ENCODE assay signal across 8 cellular contexts in genomic region chr7:64887756-64888508, GRCh38. TPM values are rescaled to one million over a fixed set of nuclear protein-coding genes. Genes with fewer than 3 reads are reported as not detected.
A peak's percentile ranks its signal among the peaks of the same experiment; 100 is the strongest.
DNase-seq lines count a peak whose midpoint lies in the region; ATAC-seq and TF ChIP-seq lines count a peak whose summit lies in the region.

No MANE protein-coding gene starts in this region.

- DNase-seq in breast epithelium (ENCODE audit: low spot score in 2 of 2) (peak in 1 of 2 donors; percentile 12), mammary epithelial cell (no peak), neural progenitor cell (ENCODE audit: low spot score) (peak; percentile 46), vagina (ENCODE audit: extremely low spot score in 2 of 2) (peak; percentile 77 to 92), SJCRH30 (no peak)
- DNase-seq in activated CD8-positive, alpha-beta memory T cell treated with anti-CD3 and anti-CD28 coated beads, Interleukin-2, amount 50 U/mL, for 1 hour (ENCODE audit: extremely low read depth), result peak; percentile 19

- H3K27me3 Mint-ChIP-seq in neural progenitor cell (ENCODE audit: insufficient read depth, low read depth), result peaks cover 46% of the 10 kb centered on the region

- dilution Hi-C loops in mammary epithelial cell (cut with HindIII; ENCODE audit: low sequenced_read_pairs), result no loop called here

- intact Hi-C loops in breast epithelium (cut with DNase I; ENCODE audit: low total_unique reads), result no loop called here
- intact Hi-C loops in mammary epithelial cell (cut with micrococcal nuclease), result no loop called here
- intact Hi-C loops in vagina (cut with DNase I), result no loop called here

- H3F3A ChIP-seq in neural progenitor cell (ENCODE audit: low read depth), result no peaks in the 10 kb centered on the region

- peaks cover 10% of the 10 kb centered on the region for H3K4me1 Mint-ChIP-seq in neural progenitor cell

- TF ChIP-seq CTCF in breast epithelium (IDR thresholded peaks at IDR 0.05), result peak in 1 of 3 donors; percentile 12
- no peak for TF ChIP-seq CTCF in mammary epithelial cell (conservative IDR thresholded peaks at IDR 0.05 in 1 of 2, IDR thresholded peaks at IDR 0.05 in 1 of 2; ENCODE audit: extremely low read depth in 1 of 2, insufficient read depth in 1 of 2, low read depth in 1 of 2, low read length in 2 of 2)
- TF ChIP-seq CTCF in gastroesophageal sphincter (IDR thresholded peaks at IDR 0.05), result peak in 2 of 4 experiments; percentile 26 to 55
- peak; percentile 49 for TF ChIP-seq CTCF in neural progenitor cell (IDR thresholded peaks at IDR 0.05)
- peak in 1 of 3 experiments; percentile 11 for TF ChIP-seq CTCF in vagina (IDR thresholded peaks at IDR 0.05)

- H3K27ac Mint-ChIP-seq in neural progenitor cell, result no peak overlapping the region

- BruUV-seq in mammary epithelial cell (replicated peaks; lab: Mats Ljungman, UMichigan), result no TSS peak

- TF ChIP-seq POLR2A in breast epithelium (IDR thresholded peaks at IDR 0.05) (no peak), gastroesophageal sphincter (IDR thresholded peaks at IDR 0.05) (no peak), vagina (IDR thresholded peaks at IDR 0.05) (no peak)

- H4K20me1 ChIP-seq in mammary epithelial cell (ENCODE audit: insufficient read depth, low read length), result no peaks in the 10 kb centered on the region
- no peaks in the 10 kb centered on the region for H4K20me1 ChIP-seq in neural progenitor cell (ENCODE audit: low read depth)

- H2AFZ ChIP-seq in mammary epithelial cell (ENCODE audit: low read depth, low read length) (no peak overlapping the region), neural progenitor cell (replicated peaks) (no peak overlapping the region)

- CTCF ChIA-PET in mammary epithelial cell (lab: Charles Lee; ENCODE audit: low non-redundant PET), result no interaction called here

- in situ Hi-C loops in mammary epithelial cell (cut with MboI; ENCODE audit: low sequenced_read_pairs in 2 of 2), result no loop called here

- H3K9ac ChIP-seq in mammary epithelial cell (ENCODE audit: insufficient read depth, low read length), result no peak overlapping the region
- H3K9ac ChIP-seq in neural progenitor cell, result no peak overlapping the region

- no peak for TF ChIP-seq EP300 in gastroesophageal sphincter (IDR thresholded peaks at IDR 0.05)

- H3K4me1 ChIP-seq in breast epithelium (no peaks in the 10 kb centered on the region), mammary epithelial cell (ENCODE audit: insufficient read depth, low read length) (no peaks in the 10 kb centered on the region), gastroesophageal sphincter (peaks cover 0 to 53% (median 21%) of the 10 kb centered on the region in 3 donors), neural progenitor cell (no peaks in the 10 kb centered on the region), vagina (peaks cover 67% of the 10 kb centered on the region), SJCRH30 (no peaks in the 10 kb centered on the region)

- H3K9me3 ChIP-seq in breast epithelium (no peaks in the 10 kb centered on the region), mammary epithelial cell (replicated peaks; ENCODE audit: insufficient read depth, low read length) (peaks cover 4% of the 10 kb centered on the region), gastroesophageal sphincter (no peaks in the 10 kb centered on the region), neural progenitor cell (ENCODE audit: low read depth) (no peaks in the 10 kb centered on the region), vagina (no peaks in the 10 kb centered on the region), SJCRH30 (replicated peaks) (no peaks in the 10 kb centered on the region; the same call in 1 of the 2 replicates)

- no peaks in the 10 kb centered on the region for H3K36me3 ChIP-seq in breast epithelium
- H3K36me3 ChIP-seq in mammary epithelial cell (ENCODE audit: insufficient read depth, low read length), result no peaks in the 10 kb centered on the region
- H3K36me3 ChIP-seq in gastroesophageal sphincter, result no peaks in the 10 kb centered on the region
- no peaks in the 10 kb centered on the region for H3K36me3 ChIP-seq in neural progenitor cell
- no peaks in the 10 kb centered on the region for H3K36me3 ChIP-seq in vagina
- no peaks in the 10 kb centered on the region for H3K36me3 ChIP-seq in SJCRH30

- no peak overlapping the region for H3K4me2 ChIP-seq in mammary epithelial cell (ENCODE audit: insufficient read depth, low read depth, low read length)
- H3K4me2 ChIP-seq in neural progenitor cell, result peak overlapping the region; percentile 64

- H3K9me3 Mint-ChIP-seq in neural progenitor cell, result peaks cover 36% of the 10 kb centered on the region

- H3K36me3 Mint-ChIP-seq in neural progenitor cell, result peaks cover 2% of the 10 kb centered on the region

- WGBS in mammary epithelial cell (ENCODE audit: low coverage, missing lambda C conversion rate), result 77% methylated on average over 10 of the region's 13 CpGs
- WGBS in gastroesophageal sphincter (ENCODE audit: low coverage in 1 of 2), 2 donors, result 22 to 63% methylated on average over 1 to 4 of the region's 13 CpGs

- H3K4me3 ChIP-seq in breast epithelium, result peak overlapping the region; percentile 44 to 72 (median 52)
- H3K4me3 ChIP-seq in mammary epithelial cell (replicated peaks in 1 of 3; ENCODE audit: insufficient read depth in 1 of 3, low read depth in 2 of 3, low read length in 3 of 3), result no peak overlapping the region
- peak overlapping the region; percentile 30 to 57 for H3K4me3 ChIP-seq in gastroesophageal sphincter
- peak overlapping the region; percentile 33 for H3K4me3 ChIP-seq in neural progenitor cell
- peak overlapping the region; percentile 44 to 47 for H3K4me3 ChIP-seq in vagina
- H3K4me3 ChIP-seq in SJCRH30, result no peak overlapping the region

- H3K27me3 ChIP-seq in breast epithelium, result no peaks in the 10 kb centered on the region
- no peaks in the 10 kb centered on the region for H3K27me3 ChIP-seq in mammary epithelial cell (ENCODE audit: insufficient read depth, low read length)
- peaks cover 13% of the 10 kb centered on the region for H3K27me3 ChIP-seq in gastroesophageal sphincter
- peaks cover 35% of the 10 kb centered on the region for H3K27me3 ChIP-seq in neural progenitor cell
- H3K27me3 ChIP-seq in vagina, result no peaks in the 10 kb centered on the region
- H3K27me3 ChIP-seq in SJCRH30, result no peaks in the 10 kb centered on the region

- ATAC-seq in gastroesophageal sphincter, result no peak
- no peak for ATAC-seq in GM21515 (IDR thresholded peaks at IDR 0.05; ENCODE audit: unreplicated experiment)

- H3K79me2 ChIP-seq in mammary epithelial cell (ENCODE audit: insufficient read depth, low read length) (no peaks in the 10 kb centered on the region), neural progenitor cell (ENCODE audit: low read depth) (no peaks in the 10 kb centered on the region)

- H3K27ac ChIP-seq in breast epithelium (no peak overlapping the region), mammary epithelial cell (ENCODE audit: insufficient read depth, low read depth, low read length) (no peak overlapping the region), gastroesophageal sphincter (no peak overlapping the region), neural progenitor cell (no peak overlapping the region), vagina (no peak overlapping the region), SJCRH30 (no peak overlapping the region)

- H3K4me3 Mint-ChIP-seq in neural progenitor cell, result peak overlapping the region; percentile 83

RNA-seq across cellular contexts. Expression of gene ZNF273, which starts 15.1 kb away (rescaled TPM):
- total RNA-seq in breast epithelium (10 to 100 TPM in 2 of 3 donors, 1 to 10 TPM in 1; 6.9 to 21.7 (median 18.0) TPM), mammary epithelial cell (1 to 10 TPM; 3.4 to 5.0 TPM), gastroesophageal sphincter (1 to 10 TPM; 3.0 to 7.8 (median 4.1) TPM), neural progenitor cell (ENCODE audit: low replicate concordance) (23.5 and 36.5 TPM in 2 replicates), vagina (47.4 TPM)
- 1.9 TPM for polyA plus RNA-seq in mammary epithelial cell
- not detected for polyA minus RNA-seq in mammary epithelial cell
- 18.9 and 21.1 TPM in 2 replicates for total RNA-seq in SJCRH30 (2014; rRNA removed; shearing (Covaris generic))

Comparison
In these comparisons a context has a peak if more than half of its experiments do, and no peak if none do; other contexts are left out.
1. H3K4me3 ChIP-seq: peak in breast epithelium (3 of 3), gastroesophageal sphincter (2 of 2), neural progenitor cell (single experiment) and vagina (2 of 2); none in mammary epithelial cell (0 of 3) and SJCRH30 (single experiment).
2. DNase-seq: peak in activated CD8-positive, alpha-beta memory T cell treated with anti-CD3 and anti-CD28 coated beads, Interleukin-2, amount 50 U/mL, for 1 hour (single experiment), neural progenitor cell (single experiment) and vagina (2 of 2); none in mammary epithelial cell (single experiment) and SJCRH30 (0 of 2).